6 cellular contexts compared by ENCODE assay signal in the genomic region with DNA sequence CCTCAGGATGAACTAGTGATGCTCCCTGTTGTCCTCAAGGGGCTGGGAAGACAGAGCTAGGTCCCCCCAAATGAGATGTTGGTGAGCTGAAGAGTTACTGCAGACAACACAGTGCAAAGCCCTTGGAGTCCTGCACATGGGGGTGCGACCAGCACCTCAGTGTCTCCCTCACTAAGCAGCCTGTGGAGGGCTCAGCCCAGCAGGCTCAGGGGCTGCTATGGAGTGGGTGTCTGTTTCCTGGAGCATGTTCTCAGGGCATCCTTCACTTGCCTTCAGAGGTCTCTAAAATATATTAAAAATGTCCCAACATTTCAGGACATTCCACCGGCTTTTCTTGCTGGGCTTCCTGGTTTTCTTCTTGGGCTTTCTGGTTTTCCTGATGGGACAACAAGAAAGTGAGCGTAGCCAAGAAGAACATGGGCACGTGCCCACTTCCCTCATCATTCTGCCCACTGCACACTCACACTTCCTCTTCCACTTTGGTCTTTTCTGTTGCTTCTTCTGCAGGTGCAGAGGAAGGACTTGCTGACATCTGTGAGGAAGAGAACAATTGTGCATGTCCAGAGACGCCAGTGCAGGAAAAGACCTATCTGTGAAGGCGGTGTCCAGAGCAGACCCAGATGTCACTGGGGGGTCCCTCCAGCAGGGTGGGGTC. TPM values are rescaled to one million over a fixed set of nuclear protein-coding genes. Genes with fewer than 3 reads are reported as not detected.
"Had no signal": no experiment of that assay in that cellular context is flagged by ENCODE, and none has a peak within 500 bp of the region (broad histone marks: within the 10 kb centered on the region; RNA-seq: fewer than 3 reads in every experiment).

No MANE protein-coding gene starts in this region.

RNA-seq across cellular contexts. Expression of gene FAM153A, which starts 58.7 kb away (rescaled TPM):
- total RNA-seq: LHCN-M2, MCF 10A, NCI-H460, PC-3, SJSA1 had no signal
- polyA plus RNA-seq: SK-N-SH had no signal
